In genomic region chr12:122104844-122105243, GRCh38 we compare ENCODE assay signal across 14 cellular contexts. TPM values are rescaled to one million over a fixed set of nuclear protein-coding genes. Genes with fewer than 3 reads are reported as not detected.
A peak's percentile ranks its signal among the peaks of the same experiment; 100 is the strongest.
DNase-seq lines count a peak whose midpoint lies in the region; ATAC-seq, FAIRE-seq and TF ChIP-seq lines count a peak whose summit lies in the region.
"Had no signal": no experiment of that assay in that cellular context is flagged by ENCODE, and none has a peak within 500 bp of the region (broad histone marks: within the 10 kb centered on the region; RNA-seq: fewer than 3 reads in every experiment).

No MANE protein-coding gene starts in this region.

- H3K79me2 ChIP-seq in OCI-LY1 (ENCODE audit: insufficient read depth, low read length) (no peaks in the 10 kb centered on the region), K562 (ENCODE audit: control insufficient read depth, insufficient read depth, low read length) (peaks cover 98% of the 10 kb centered on the region)

- H3K9ac ChIP-seq in OCI-LY1 (ENCODE audit: low read length) (no peak overlapping the region), K562 (ENCODE audit: insufficient read depth in 1 of 2, low read depth in 2 of 2, low read length in 2 of 2) (no peak overlapping the region)

- DNase-seq in CD4-positive, alpha-beta T cell: no peak
- no peak for DNase-seq in K562 (ENCODE audit: extremely low read depth in 1 of 4, low spot score in 3 of 4)
- no peak for DNase-seq in psoas muscle
- no peak for DNase-seq in activated CD4-positive, CD25-positive, alpha-beta regulatory T cell (lab: John Stamatoyannopoulos, UW)
- DNase-seq in GM03348 (ENCODE audit: low spot score): no peak
- no peak for DNase-seq in NCI-H2227 (lab: John Stamatoyannopoulos, UW; ENCODE audit: unreplicated experiment)
- DNase-seq: foreskin fibroblast; NCI-H446; stimulated activated naive CD4-positive, alpha-beta T cell had no signal

- TF ChIP-seq EP300 in K562 (IDR thresholded peaks at IDR 0.05; ENCODE audit: low read length): no peak

- H3K4me2 ChIP-seq in OCI-LY1 (ENCODE audit: low read length) (peak overlapping the region; percentile 8; the same call in 1 of the 2 replicates), K562 (ENCODE audit: insufficient read depth, low read length) (no peak overlapping the region)

- ATAC-seq in CD4-positive, alpha-beta T cell (ENCODE audit: poor library complexity): peak; percentile 42
- ATAC-seq in K562 (no peak), psoas muscle (peak in 1 of 4 donors; percentile 15)

- H3K9me3 ChIP-seq in CD4-positive, alpha-beta T cell (ENCODE audit: control insufficient read depth, low read length): no peaks in the 10 kb centered on the region
- H3K9me3 ChIP-seq in OCI-LY1 (ENCODE audit: low read length): no peaks in the 10 kb centered on the region
- H3K9me3 ChIP-seq in K562 (replicated peaks; ENCODE audit: control insufficient read depth, insufficient read depth, low read depth, low read length): 0 out of 2 replicates have a peak, but pooled peaks cover 2% of the 10 kb centered on the region
- no peaks in the 10 kb centered on the region for H3K9me3 ChIP-seq in psoas muscle
- H3K9me3 ChIP-seq: ascending aorta, prostate gland had no signal

- TF ChIP-seq POLR2A in K562 (conservative IDR thresholded peaks at IDR 0.05): no peak

- intact Hi-C loops in CD4-positive, alpha-beta T cell (cut with DNase I, micrococcal nuclease): no loop called here
- intact Hi-C loops in K562 (cut with micrococcal nuclease) (no loop called here), psoas muscle (cut with DNase I) (no loop called here)

- H3K4me1 Mint-ChIP-seq in CD4-positive, alpha-beta T cell (ENCODE audit: low read depth): peaks cover 83% of the 10 kb centered on the region

- no TSS peak for BruUV-seq in K562 (replicated peaks; lab: Mats Ljungman, UMichigan)

- peak overlapping the region; percentile 61 for H3K4me3 Mint-ChIP-seq in CD4-positive, alpha-beta T cell
- H3K4me3 Mint-ChIP-seq: mesothelial cell of epicardium had no signal

- TF ChIP-seq RAD21 in K562 (CRISPR knock-in tag; conservative IDR thresholded peaks at IDR 0.05 in 1 of 2, IDR thresholded peaks at IDR 0.05 in 1 of 2): no peak

- H3K27ac ChIP-seq in CD4-positive, alpha-beta T cell (ENCODE audit: low read depth, low read length): no peak overlapping the region
- no peak overlapping the region for H3K27ac ChIP-seq in OCI-LY1 (ENCODE audit: low read depth, low read length, poor library complexity, severe bottlenecking)
- H3K27ac ChIP-seq in K562 (ENCODE audit: extremely low read depth, low read depth, low read length): no peak overlapping the region
- peak overlapping the region; percentile 97 for H3K27ac ChIP-seq in psoas muscle
- H3K27ac ChIP-seq: ascending aorta, prostate gland had no signal

- no peaks in the 10 kb centered on the region for H3K36me3 ChIP-seq in OCI-LY1 (ENCODE audit: insufficient read depth, low read length)
- peaks cover 46% of the 10 kb centered on the region; the same call in 2 of the 3 replicates for H3K36me3 ChIP-seq in K562 (ENCODE audit: control insufficient read depth, insufficient read depth, low read length)
- peaks cover 0 to 3% of the 10 kb centered on the region in 2 donors for H3K36me3 ChIP-seq in psoas muscle (ENCODE audit: insufficient read depth in 1 of 2, low read depth in 1 of 2)
- H3K36me3 ChIP-seq: ascending aorta, prostate gland had no signal

- H3K9me2 ChIP-seq in OCI-LY1 (ENCODE audit: low read depth, low read length): no peaks in the 10 kb centered on the region

- H3K27me3 Mint-ChIP-seq in CD4-positive, alpha-beta T cell: no peaks in the 10 kb centered on the region

- no peaks in the 10 kb centered on the region for H3F3A ChIP-seq in OCI-LY1 (ENCODE audit: insufficient read depth, low read length)

- no peaks in the 10 kb centered on the region for H3K9me3 Mint-ChIP-seq in CD4-positive, alpha-beta T cell

- POLR2A ChIA-PET in CD4-positive, alpha-beta T cell (lab: Charles Lee): interaction anchor here (0.6 to 2.1 kb wide), 3 partner anchors 8 to 88 kb away, joined by 3 to 15 read pairs (median 3); no protein-coding TSS in a partner anchor
- POLR2A ChIA-PET in K562 (lab: Yijun Ruan, JAX): interaction anchor here (0.9 to 1.5 kb wide), 4 partner anchors 9 to 24 kb away, joined by 3 to 5 read pairs (median 3); no protein-coding TSS in a partner anchor

- FAIRE-seq in K562 (lab: Jason Lieb, UNC): no peak
- FAIRE-seq: HTR-8/SVneo had no signal

- in situ Hi-C loops in K562 (cut with MboI): no loop called here

- no peaks in the 10 kb centered on the region for H4K20me1 ChIP-seq in OCI-LY1 (ENCODE audit: insufficient read depth, low read length)
- peaks cover 27% of the 10 kb centered on the region for H4K20me1 ChIP-seq in K562 (replicated peaks; ENCODE audit: control insufficient read depth, insufficient read depth, low read length)

- peaks cover 21% of the 10 kb centered on the region for H3K4me1 ChIP-seq in OCI-LY1 (ENCODE audit: insufficient read depth, low read length, severe bottlenecking)
- peaks cover 23 to 26% of the 10 kb centered on the region in 2 experiments; a peak in 3 of 5 replicates for H3K4me1 ChIP-seq in K562 (replicated peaks in 1 of 2; ENCODE audit: control insufficient read depth in 2 of 2, insufficient read depth in 2 of 2, low read length in 2 of 2)
- H3K4me1 ChIP-seq in psoas muscle: peaks cover 76% of the 10 kb centered on the region

- CTCF ChIA-PET in CD4-positive, alpha-beta T cell (lab: Charles Lee): interaction anchor here (1.1 to 1.2 kb wide), 2 partner anchors 18 to 50 kb away, joined by 3 read pairs; no protein-coding TSS in a partner anchor
- CTCF ChIA-PET in K562 (lab: Yijun Ruan, JAX; ENCODE audit: low intra/inter-chr PET ratio): no interaction called here

- peak overlapping the region; percentile 68 for H3K27ac Mint-ChIP-seq in CD4-positive, alpha-beta T cell
- H3K27ac Mint-ChIP-seq: mesothelial cell of epicardium had no signal

- H3K9me1 ChIP-seq in K562 (ENCODE audit: control insufficient read depth, insufficient read depth, low read length): no peaks in the 10 kb centered on the region

- no peak overlapping the region for H2AFZ ChIP-seq in OCI-LY1 (ENCODE audit: low read length)
- no peak overlapping the region for H2AFZ ChIP-seq in K562 (ENCODE audit: low read depth, low read length)

- H3K4me3 ChIP-seq in OCI-LY1 (ENCODE audit: low read depth, low read length, poor library complexity, severe bottlenecking) (no peak overlapping the region), K562 (no peak overlapping the region), psoas muscle (no peak overlapping the region)
- H3K4me3 ChIP-seq: ascending aorta, prostate gland had no signal

- H3K27me3 ChIP-seq in CD4-positive, alpha-beta T cell (ENCODE audit: control insufficient read depth, insufficient read depth, low read length): no peaks in the 10 kb centered on the region
- H3K27me3 ChIP-seq in OCI-LY1 (ENCODE audit: insufficient read depth, low read length) (no peaks in the 10 kb centered on the region), K562 (ENCODE audit: control insufficient read depth in 2 of 2, insufficient read depth in 2 of 2, low read length in 2 of 2) (no peaks in the 10 kb centered on the region), psoas muscle (ENCODE audit: insufficient read depth in 3 of 3, low read length in 2 of 3) (no peaks in the 10 kb centered on the region)
- H3K27me3 ChIP-seq: ascending aorta had no signal

- WGBS in K562 (ENCODE audit: insufficient coverage, low coverage, missing lambda C conversion rate): 48% methylated on average over 7 of the region's 7 CpGs
- 28 to 43% (median 32%) methylated on average over 7 of the region's 7 CpGs for WGBS in psoas muscle, 3 donors

- H3K36me3 Mint-ChIP-seq in CD4-positive, alpha-beta T cell (ENCODE audit: low read depth): no peaks in the 10 kb centered on the region

- no peak for TF ChIP-seq CTCF in CD4-positive, alpha-beta T cell (IDR thresholded peaks at IDR 0.05)
- TF ChIP-seq CTCF in OCI-LY1 (IDR thresholded peaks at IDR 0.05; ENCODE audit: low read length) (no peak), K562 (IDR thresholded peaks at IDR 0.05 in 2 of 3, conservative IDR thresholded peaks at IDR 0.05 in 1 of 3; ENCODE audit: insufficient read depth in 2 of 3, low read depth in 1 of 3, low read length in 3 of 3) (no peak), psoas muscle (IDR thresholded peaks at IDR 0.05) (no peak)

TF ChIP-seq in K562, 482 proteins besides CTCF, POLR2A, EP300 and RAD21 (continues in another document):
- TF ChIP-seq KLF1 (tag; IDR thresholded peaks at IDR 0.05) (no peak), RBM14 (IDR thresholded peaks at IDR 0.05; ENCODE audit: borderline replicate concordance, insufficient read depth, low read depth, low read length) (no peak)

RNA-seq across cellular contexts. Expression of gene MLXIP, which starts 26.3 kb away (rescaled TPM):
- 10 to 100 TPM; 98.0 to 99.3 TPM for total RNA-seq in CD4-positive, alpha-beta T cell
- total RNA-seq in K562 (2011; cell fraction: chromatin; rRNA removed; ENCODE audit: low replicate concordance): 289 and 513 TPM in 2 replicates
- 197 and 203 TPM in 2 replicates for total RNA-seq in K562 (2011; cell fraction: nucleolus; rRNA removed)
- 215 and 311 TPM in 2 replicates for total RNA-seq in K562 (2011; cell fraction: nucleoplasm; rRNA removed)
- total RNA-seq in K562 (2014; rRNA removed) (14.7 and 36.9 TPM in 2 replicates), K562 (2014; rRNA removed; fragmentation: Illumina TruSeq; extraction: Trizol) (13.8 and 18.1 TPM in 2 replicates), K562 (2015; rRNA removed; fragmentation: Illumina TruSeq; extraction: Trizol) (25.8 and 28.9 TPM in 2 replicates), K562 (2021) (65.8 and 66.3 TPM in 2 replicates), psoas muscle (100 to 1,000 TPM; 114 to 184 (median 137) TPM)
- polyA plus RNA-seq in K562 (2011; rRNA removed) (14.4 and 20.7 TPM in 2 replicates), K562 (2014; fragmentation: Illumina TruSeq; extraction: Trizol) (40.7 and 46.7 TPM in 2 replicates), K562 (2014; fragmentation: Nextera tagmentation; extraction: Ambion mirVana) (1 to 10 TPM; 2.2 to 3.8 TPM), K562 (2014; rRNA removed) (26.0 and 26.5 TPM in 2 replicates), psoas muscle (100 to 1,000 TPM in 1 of 3 donors, 10 to 100 TPM in 2; 50.9 to 114 (median 55.0) TPM)
- polyA plus RNA-seq in K562 (2011; cell fraction: cytosol; rRNA removed): 9.9 and 11.6 TPM in 2 replicates
- polyA plus RNA-seq in K562 (2011; cell fraction: nucleus; rRNA removed): 78.1 and 99.4 TPM in 2 replicates
- polyA plus RNA-seq in K562 (2012): 33.1 and 37.7 TPM in 2 replicates
- polyA minus RNA-seq in K562 (2011; rRNA and poly(A)+ RNA removed): 20.9 and 23.5 TPM in 2 replicates
- polyA minus RNA-seq in K562 (2011; cell fraction: cytosol; rRNA and poly(A)+ RNA removed): 51.8 and 60.9 TPM in 2 replicates
- polyA minus RNA-seq in K562 (2011; cell fraction: nucleus; rRNA and poly(A)+ RNA removed): 61.8 and 88.5 TPM in 2 replicates
